Comparison of ENCODE assay signal across 8 cellular contexts in genomic region chr19:10927691-10928562, GRCh38. TPM values are rescaled to one million over a fixed set of nuclear protein-coding genes. Genes with fewer than 3 reads are reported as not detected.
DNase-seq lines count a peak whose midpoint lies in the region; ATAC-seq, FAIRE-seq and TF ChIP-seq lines count a peak whose summit lies in the region.

No MANE protein-coding gene starts in this region.

- peaks cover 5% of the 10 kb centered on the region for H4K20me1 ChIP-seq in keratinocyte (ENCODE audit: control insufficient read depth, extremely low read depth, insufficient read depth, low read length)

- no peak for FAIRE-seq in keratinocyte (lab: Jason Lieb, UNC)
- FAIRE-seq in GM19239 (lab: Jason Lieb, UNC), result no peak

- no peak for TF ChIP-seq EP300 in Ishikawa (IDR thresholded peaks at IDR 0.05; ENCODE audit: borderline replicate concordance)

- H3K4me2 ChIP-seq in keratinocyte (ENCODE audit: control insufficient read depth, extremely low read depth, insufficient read depth, low read depth, low read length), result peak overlapping the region; percentile 97

- H3K27me3 ChIP-seq in keratinocyte (ENCODE audit: control insufficient read depth, extremely low read depth, insufficient read depth, low read length), result no peaks in the 10 kb centered on the region

- H3K79me2 ChIP-seq in keratinocyte (ENCODE audit: control insufficient read depth, insufficient read depth, low read length), result peaks cover 43% of the 10 kb centered on the region

- peak; percentile 8 for ATAC-seq in GM18505 (IDR thresholded peaks at IDR 0.05; ENCODE audit: unreplicated experiment)
- no peak for ATAC-seq in HG02973 (IDR thresholded peaks at IDR 0.05; ENCODE audit: unreplicated experiment)

- H3K4me1 ChIP-seq in keratinocyte (ENCODE audit: control insufficient read depth, extremely low read depth, insufficient read depth, low read length), result peaks cover 17% of the 10 kb centered on the region

- peaks cover 14 to 16% of the 10 kb centered on the region in 2 experiments for H3K36me3 ChIP-seq in keratinocyte (ENCODE audit: control insufficient read depth in 2 of 2, extremely low read depth in 1 of 2, insufficient read depth in 2 of 2, low read length in 2 of 2)

- H2AFZ ChIP-seq in keratinocyte (ENCODE audit: control insufficient read depth, low read length), result peak overlapping the region; percentile 68

- no peak for TF ChIP-seq RAD21 in Ishikawa (IDR thresholded peaks at IDR 0.05; ENCODE audit: low read depth)

- no peaks in the 10 kb centered on the region for H3K9me1 ChIP-seq in keratinocyte (ENCODE audit: control insufficient read depth, extremely low read depth, insufficient read depth, low read length)

- TF ChIP-seq CTCF in keratinocyte (optimal IDR thresholded peaks at IDR 0.05 in 1 of 3, IDR thresholded peaks at IDR 0.05 in 1 of 3, conservative IDR thresholded peaks at IDR 0.05 in 1 of 3; ENCODE audit: extremely low read depth in 1 of 3, insufficient read depth in 2 of 3, low read length in 3 of 3), result no peak

- dilution Hi-C loops in keratinocyte (cut with MboI; ENCODE audit: extremely low pct_ligation_motif_present, low sequenced_read_pairs), result no loop called here

- H3K9ac ChIP-seq in keratinocyte (ENCODE audit: control insufficient read depth, extremely low read depth, insufficient read depth, low read length), result peak overlapping the region; percentile 86

- H3K9me3 ChIP-seq in keratinocyte (ENCODE audit: control insufficient read depth, low read depth, low read length), result no peaks in the 10 kb centered on the region

- peak overlapping the region; percentile 92 to 97 (median 94) for H3K4me3 ChIP-seq in keratinocyte (ENCODE audit: control insufficient read depth in 2 of 3, extremely low read depth in 1 of 3, insufficient read depth in 2 of 3, low read depth in 1 of 3, low read length in 3 of 3)

- peak overlapping the region; percentile 73 for H3K27ac ChIP-seq in angular gyrus (ENCODE audit: low read depth, low read length)
- peak overlapping the region; percentile 58 for H3K27ac ChIP-seq in keratinocyte (ENCODE audit: control insufficient read depth, insufficient read depth, low read length)
- peak overlapping the region; percentile 78 for H3K27ac ChIP-seq in substantia nigra (ENCODE audit: low read depth, low read length, poor library complexity, severe bottlenecking)

- TF ChIP-seq POLR2A in GM18505 (IDR thresholded peaks at IDR 0.05; ENCODE audit: borderline replicate concordance, extremely low read depth, insufficient read depth, insufficient read length), result no peak

- DNase-seq in keratinocyte (ENCODE audit: low read depth, low spot score), result no peak
- DNase-seq in substantia nigra (lab: John Stamatoyannopoulos, UW), result peak in 3 of 49 donors; percentile 24 to 56 (median 45)
- no peak for DNase-seq in stimulated activated naive CD4-positive, alpha-beta T cell treated with Interleukin-2 at 50 U/mL for 16 hours (lab: John Stamatoyannopoulos, UW)
- no peak for DNase-seq in GM19239 (ENCODE audit: insufficient read length, low spot score)

TF ChIP-seq in Ishikawa, 13 proteins besides CTCF, POLR2A, EP300 and RAD21:
- TF ChIP-seq USF1 (IDR thresholded peaks at IDR 0.05), result peak; percentile 72
- no peak for TF ChIP-seq EGR1 (IDR thresholded peaks at IDR 0.05)
- TF ChIP-seq MAX (IDR thresholded peaks at IDR 0.05), result peak; percentile 37; the same call in 1 of the 2 replicates
TF ChIP-seq in Ishikawa: peak in this region for 2.

RNA-seq across cellular contexts. Expression of gene YIPF2, which starts 0.5 kb away (rescaled TPM):
- 26.9 to 59.6 TPM (median 40.2 TPM) in 3 replicates for polyA plus RNA-seq in keratinocyte
- 17.7 TPM for polyA plus RNA-seq in keratinocyte (2011; ENCODE audit: low read depth)
- polyA plus RNA-seq in keratinocyte (2011; cell fraction: cytosol; rRNA removed), result 28.1 and 62.8 TPM in 2 replicates
- 55.2 and 72.1 TPM in 2 replicates for polyA plus RNA-seq in keratinocyte (2011; cell fraction: nucleus; rRNA removed)
- polyA plus RNA-seq in keratinocyte (2012; ENCODE audit: low replicate concordance), result 46.5 and 50.7 TPM in 2 replicates
- 38.8 to 74.3 TPM (median 68.0 TPM) in 3 replicates for polyA minus RNA-seq in keratinocyte
- 124 TPM for polyA minus RNA-seq in keratinocyte (2011; cell fraction: cytosol; rRNA and poly(A)+ RNA removed)
- 27.0 and 32.7 TPM in 2 replicates for polyA minus RNA-seq in keratinocyte (2011; cell fraction: nucleus; rRNA and poly(A)+ RNA removed)

RNA-seq across cellular contexts. Expression of gene TIMM29, which starts 0.7 kb away (rescaled TPM):
- 6.1 to 10.3 TPM (median 8.4 TPM) in 3 replicates for polyA plus RNA-seq in keratinocyte
- 6.9 TPM for polyA plus RNA-seq in keratinocyte (2011; ENCODE audit: low read depth)
- polyA plus RNA-seq in keratinocyte (2011; cell fraction: cytosol; rRNA removed), result 6.8 and 7.6 TPM in 2 replicates
- 7.0 and 8.8 TPM in 2 replicates for polyA plus RNA-seq in keratinocyte (2011; cell fraction: nucleus; rRNA removed)
- 12.4 and 14.4 TPM in 2 replicates for polyA plus RNA-seq in keratinocyte (2012; ENCODE audit: low replicate concordance)
- 2.3 to 5.0 TPM (median 3.9 TPM) in 3 replicates for polyA minus RNA-seq in keratinocyte
- 8.8 TPM for polyA minus RNA-seq in keratinocyte (2011; cell fraction: cytosol; rRNA and poly(A)+ RNA removed)
- 6.5 and 7.4 TPM in 2 replicates for polyA minus RNA-seq in keratinocyte (2011; cell fraction: nucleus; rRNA and poly(A)+ RNA removed)

RNA-seq across cellular contexts. Expression of gene SMARCA4, which starts 32.9 kb away (rescaled TPM):
- 30.8 to 61.8 TPM (median 33.1 TPM) in 3 replicates for polyA plus RNA-seq in keratinocyte
- 102 TPM for polyA plus RNA-seq in keratinocyte (2011; ENCODE audit: low read depth)
- polyA plus RNA-seq in keratinocyte (2011; cell fraction: cytosol; rRNA removed), result 45.2 and 63.6 TPM in 2 replicates
- 109 and 126 TPM in 2 replicates for polyA plus RNA-seq in keratinocyte (2011; cell fraction: nucleus; rRNA removed)
- 78.8 and 113 TPM in 2 replicates for polyA plus RNA-seq in keratinocyte (2012; ENCODE audit: low replicate concordance)
- polyA minus RNA-seq in keratinocyte, result 84.1 to 227 TPM (median 111 TPM) in 3 replicates
- polyA minus RNA-seq in keratinocyte (2011; cell fraction: cytosol; rRNA and poly(A)+ RNA removed), result 83.1 TPM
- polyA minus RNA-seq in keratinocyte (2011; cell fraction: nucleus; rRNA and poly(A)+ RNA removed), result 125 and 144 TPM in 2 replicates

RNA-seq across cellular contexts. Expression of gene CARM1, which starts 56.6 kb away (rescaled TPM):
- polyA plus RNA-seq in keratinocyte, result 22.8 to 50.8 TPM (median 23.7 TPM) in 3 replicates
- 8.4 TPM for polyA plus RNA-seq in keratinocyte (2011; ENCODE audit: low read depth)
- 19.8 and 34.8 TPM in 2 replicates for polyA plus RNA-seq in keratinocyte (2011; cell fraction: cytosol; rRNA removed)
- 26.2 and 31.9 TPM in 2 replicates for polyA plus RNA-seq in keratinocyte (2011; cell fraction: nucleus; rRNA removed)
- 25.0 and 55.7 TPM in 2 replicates for polyA plus RNA-seq in keratinocyte (2012; ENCODE audit: low replicate concordance)
- 31.8 to 90.8 TPM (median 35.4 TPM) in 3 replicates for polyA minus RNA-seq in keratinocyte
- polyA minus RNA-seq in keratinocyte (2011; cell fraction: cytosol; rRNA and poly(A)+ RNA removed), result 56.6 TPM
- 20.3 and 21.2 TPM in 2 replicates for polyA minus RNA-seq in keratinocyte (2011; cell fraction: nucleus; rRNA and poly(A)+ RNA removed)
